ENCODE assay signal across 21 cellular contexts in genomic region chr6:148435386-148435785, GRCh38.
DNase-seq lines count a peak whose midpoint lies in the region; ATAC-seq and FAIRE-seq lines count a peak whose summit lies in the region.
"Had no signal": no experiment of that assay in that cellular context is flagged by ENCODE, and none has a peak within 500 bp of the region (broad histone marks: within the 10 kb centered on the region; RNA-seq: fewer than 3 reads in every experiment).

No MANE protein-coding gene starts in this region.

- H3K9ac ChIP-seq in GM23248 = no peak overlapping the region

- no peaks in the 10 kb centered on the region for H3K4me1 Mint-ChIP-seq in activated T-cell treated with anti-CD3 and anti-CD28 coated beads, Interleukin-2, amount 50 U/mL, for 24 hours (ENCODE audit: low read depth)
- H3K4me1 Mint-ChIP-seq in T-helper 2 cell treated with Interferon-gamma antibody and Interleukin-4, amounts not matched to agents 5 μg/mL and 100 μg/mL, for 36 hours (ENCODE audit: low read depth) = no peaks in the 10 kb centered on the region
- H3K4me1 Mint-ChIP-seq: stimulated activated effector memory CD8-positive, alpha-beta T cell treated with anti-CD3 and anti-CD28 coated beads, Interleukin-12 subunit alpha, Interleukin-12 subunit beta, amount 100 ng/mL, for 72 hours had no signal

- H3K27me3 ChIP-seq in GM23248 (replicated peaks; ENCODE audit: insufficient read depth) = no peaks in the 10 kb centered on the region
- H3K27me3 ChIP-seq: right atrium auricular region had no signal

- peaks cover 96% of the 10 kb centered on the region for H3K79me2 ChIP-seq in GM23248 (ENCODE audit: insufficient read depth)

- 48% methylated on average over 2 of the region's 2 CpGs for WGBS in GM23248 (ENCODE audit: low coverage in 1 of 2, low lambda C conversion rate in 2 of 2, missing lambda C conversion rate in 2 of 2), 2 experiments

- peak; percentile 41 for DNase-seq in GM23248
- no peak for DNase-seq in RCC 7860 (ENCODE audit: low spot score)
- peak; percentile 72 for DNase-seq in fibroblast of peridontal ligament (ENCODE audit: extremely low read depth)
- DNase-seq in sciatic nerve (ENCODE audit: low spot score) = no peak
- no peak for DNase-seq in activated T-cell treated with anti-CD3 and anti-CD28 coated beads, Interleukin-2, amount 50 U/mL, for 24 hours
- DNase-seq in T-helper 2 cell treated with Interferon-gamma antibody and Interleukin-4, amounts not matched to agents 5 μg/mL and 100 μg/mL, for 36 hours (ENCODE audit: low spot score) = no peak
- no peak for DNase-seq in NCI-H2081 (lab: John Stamatoyannopoulos, UW)
- DNase-seq: activated CD4-positive, CD25-positive, alpha-beta regulatory T cell; activated CD8-positive, alpha-beta T cell treated with anti-CD3 and anti-CD28 coated beads, Interleukin-2, amount 10 ng/mL, durations not matched to agents 7 days and 5 days; activated naive CD4-positive, alpha-beta T cell treated with anti-CD3 and anti-CD28 coated beads, Interleukin-2, amount 50 U/mL, for 16 hours; activated T-cell treated with anti-CD3 and anti-CD28 coated beads, Interleukin-2, amount 50 U/mL, for 72 hours; Calu3; dermis blood vessel endothelial cell; left ventricle myocardium inferior; NCI-H1436 treated with DMSO at 0.1 percent for 48 hours; PC-3; SIG-M5 had no signal

- H3K36me3 Mint-ChIP-seq in activated T-cell treated with anti-CD3 and anti-CD28 coated beads, Interleukin-2, amount 50 U/mL, for 24 hours (ENCODE audit: low read depth) = no peaks in the 10 kb centered on the region
- no peaks in the 10 kb centered on the region for H3K36me3 Mint-ChIP-seq in T-helper 2 cell treated with Interferon-gamma antibody and Interleukin-4, amounts not matched to agents 5 μg/mL and 100 μg/mL, for 36 hours (ENCODE audit: low read depth)
- H3K36me3 Mint-ChIP-seq: brain; stimulated activated effector memory CD8-positive, alpha-beta T cell treated with anti-CD3 and anti-CD28 coated beads, Interleukin-12 subunit alpha, Interleukin-12 subunit beta, amount 100 ng/mL, for 72 hours had no signal

- H3K36me3 ChIP-seq in GM23248 (ENCODE audit: low read depth) = no peaks in the 10 kb centered on the region
- H3K36me3 ChIP-seq: left ventricle myocardium inferior, right atrium auricular region had no signal

- no peak overlapping the region for H3K27ac Mint-ChIP-seq in activated T-cell treated with anti-CD3 and anti-CD28 coated beads, Interleukin-2, amount 50 U/mL, for 24 hours
- no peak overlapping the region for H3K27ac Mint-ChIP-seq in T-helper 2 cell treated with Interferon-gamma antibody and Interleukin-4, amounts not matched to agents 5 μg/mL and 100 μg/mL, for 36 hours
- H3K27ac Mint-ChIP-seq: activated CD8-positive, alpha-beta T cell treated with anti-CD3 and anti-CD28 coated beads, Interleukin-2, amount 10 ng/mL, durations not matched to agents 7 days and 5 days; activated T-cell treated with anti-CD3 and anti-CD28 coated beads, Interleukin-2, amount 50 U/mL, for 72 hours; brain; stimulated activated effector memory CD8-positive, alpha-beta T cell treated with anti-CD3 and anti-CD28 coated beads, Interleukin-12 subunit alpha, Interleukin-12 subunit beta, amount 100 ng/mL, for 72 hours had no signal

- H3K9me2 ChIP-seq in GM23248 (ENCODE audit: insufficient read depth) = no peaks in the 10 kb centered on the region

- in situ Hi-C loops in GM23248 (cut with MboI) = no loop called here

- peaks cover 30% of the 10 kb centered on the region for H3F3A ChIP-seq in GM23248 (ENCODE audit: insufficient read depth)

- no peak overlapping the region for H2AFZ ChIP-seq in GM23248

- peak overlapping the region; percentile 5 for H3K4me2 ChIP-seq in GM23248 (ENCODE audit: unreplicated experiment)

- peaks cover 34% of the 10 kb centered on the region for H3K27me3 Mint-ChIP-seq in activated T-cell treated with anti-CD3 and anti-CD28 coated beads, Interleukin-2, amount 50 U/mL, for 24 hours
- H3K27me3 Mint-ChIP-seq in T-helper 2 cell treated with Interferon-gamma antibody and Interleukin-4, amounts not matched to agents 5 μg/mL and 100 μg/mL, for 36 hours (ENCODE audit: low read depth) = peaks cover 7% of the 10 kb centered on the region
- H3K27me3 Mint-ChIP-seq: brain had no signal

- H3K9me3 Mint-ChIP-seq in activated T-cell treated with anti-CD3 and anti-CD28 coated beads, Interleukin-2, amount 50 U/mL, for 24 hours = no peaks in the 10 kb centered on the region
- no peaks in the 10 kb centered on the region for H3K9me3 Mint-ChIP-seq in T-helper 2 cell treated with Interferon-gamma antibody and Interleukin-4, amounts not matched to agents 5 μg/mL and 100 μg/mL, for 36 hours
- H3K9me3 Mint-ChIP-seq: activated T-cell treated with anti-CD3 and anti-CD28 coated beads, Interleukin-2, amount 50 U/mL, for 72 hours; stimulated activated effector memory CD8-positive, alpha-beta T cell treated with anti-CD3 and anti-CD28 coated beads, Interleukin-12 subunit alpha, Interleukin-12 subunit beta, amount 100 ng/mL, for 72 hours had no signal

- intact Hi-C loops in sciatic nerve (cut with DNase I) = no loop called here

- H3K4me3 Mint-ChIP-seq in activated T-cell treated with anti-CD3 and anti-CD28 coated beads, Interleukin-2, amount 50 U/mL, for 24 hours = no peak overlapping the region
- no peak overlapping the region for H3K4me3 Mint-ChIP-seq in T-helper 2 cell treated with Interferon-gamma antibody and Interleukin-4, amounts not matched to agents 5 μg/mL and 100 μg/mL, for 36 hours
- H3K4me3 Mint-ChIP-seq: activated CD8-positive, alpha-beta T cell treated with anti-CD3 and anti-CD28 coated beads, Interleukin-2, amount 10 ng/mL, durations not matched to agents 7 days and 5 days; activated T-cell treated with anti-CD3 and anti-CD28 coated beads, Interleukin-2, amount 50 U/mL, for 72 hours; brain; stimulated activated effector memory CD8-positive, alpha-beta T cell treated with anti-CD3 and anti-CD28 coated beads, Interleukin-12 subunit alpha, Interleukin-12 subunit beta, amount 100 ng/mL, for 72 hours had no signal

- peaks cover 29% of the 10 kb centered on the region for H3K4me1 ChIP-seq in GM23248 (ENCODE audit: insufficient read depth)

- no peaks in the 10 kb centered on the region for H4K20me1 ChIP-seq in GM23248 (ENCODE audit: insufficient read depth)

- peak; percentile 16 for ATAC-seq in sciatic nerve
- ATAC-seq: activated CD8-positive, alpha-beta T cell treated with anti-CD3 and anti-CD28 coated beads, Interleukin-2, amount 10 ng/mL, durations not matched to agents 7 days and 5 days; activated T-cell treated with anti-CD3 and anti-CD28 coated beads, Interleukin-2, amount 50 U/mL, for 72 hours; PC-3; stimulated activated effector memory CD8-positive, alpha-beta T cell treated with anti-CD3 and anti-CD28 coated beads, Interleukin-12 subunit alpha, Interleukin-12 subunit beta, amount 100 ng/mL, for 72 hours had no signal

- peak; percentile 12 for FAIRE-seq in RCC 7860 (lab: Jason Lieb, UNC)
- FAIRE-seq: endothelial cell of umbilical vein had no signal

- no peak overlapping the region for H3K4me3 ChIP-seq in GM23248
- H3K4me3 ChIP-seq: left ventricle myocardium inferior, right atrium auricular region had no signal

- no peaks in the 10 kb centered on the region for H3K9me3 ChIP-seq in GM23248 (ENCODE audit: low read depth)
- H3K9me3 ChIP-seq: left ventricle myocardium inferior, right atrium auricular region had no signal

- H3K27ac ChIP-seq in GM23248 = no peak overlapping the region
- H3K27ac ChIP-seq: left ventricle myocardium inferior, right atrium auricular region had no signal

Comparison
In these comparisons a context has a peak if more than half of its experiments do, and no peak if none do; other contexts are left out.
1. DNase-seq: peak in GM23248 (single experiment) and fibroblast of peridontal ligament (single experiment); none in RCC 7860 (single experiment), sciatic nerve (single experiment), activated T-cell treated with anti-CD3 and anti-CD28 coated beads, Interleukin-2, amount 50 U/mL, for 24 hours (single experiment), T-helper 2 cell treated with Interferon-gamma antibody and Interleukin-4, amounts not matched to agents 5 μg/mL and 100 μg/mL, for 36 hours (single experiment) and NCI-H2081 (0 of 2).